21 cellular contexts compared by ENCODE assay signal in the genomic region with DNA sequence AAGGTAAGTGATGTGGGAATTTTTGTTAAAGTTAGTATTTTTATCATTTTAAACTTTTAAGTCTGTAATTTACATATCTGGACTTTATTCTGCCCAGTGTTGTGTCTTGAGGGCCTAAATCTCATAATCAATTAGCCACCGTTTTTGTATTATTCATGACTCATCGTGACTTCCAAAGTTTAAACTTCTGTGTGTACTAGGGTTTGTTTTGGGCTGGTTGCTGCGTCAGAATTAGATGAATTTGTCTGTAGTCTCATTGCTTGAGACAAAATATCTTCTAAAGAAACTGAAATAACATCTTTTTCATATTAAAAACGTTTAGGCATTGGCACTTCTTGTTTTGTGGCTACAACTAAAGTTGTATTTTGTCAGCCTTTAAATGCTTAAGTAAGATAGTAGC. TPM values are rescaled to one million over a fixed set of nuclear protein-coding genes. Genes with fewer than 3 reads are reported as not detected.
DNase-seq lines count a peak whose midpoint lies in the region; ATAC-seq, FAIRE-seq and TF ChIP-seq lines count a peak whose summit lies in the region.
"Had no signal": no experiment of that assay in that cellular context is flagged by ENCODE, and none has a peak within 500 bp of the region (broad histone marks: within the 10 kb centered on the region; RNA-seq: fewer than 3 reads in every experiment).

No MANE protein-coding gene starts in this region.

- BruUV-seq in K562 (replicated peaks; lab: Mats Ljungman, UMichigan) (no TSS peak), mammary epithelial cell (replicated peaks; lab: Mats Ljungman, UMichigan) (no TSS peak)

- TF ChIP-seq RAD21 in K562 (CRISPR knock-in tag; conservative IDR thresholded peaks at IDR 0.05 in 1 of 2, IDR thresholded peaks at IDR 0.05 in 1 of 2) = no peak

- H3K4me3 ChIP-seq in AG10803 (ENCODE audit: low read length) (no peak overlapping the region), K562 (no peak overlapping the region), upper lobe of right lung (no peak overlapping the region), mammary epithelial cell (replicated peaks in 1 of 3; ENCODE audit: insufficient read depth in 1 of 3, low read depth in 2 of 3, low read length in 3 of 3) (no peak overlapping the region)
- H3K4me3 ChIP-seq: BLaER1 treated with 17β-estradiol and CSF1 and Interleukin-3, amounts not matched to agents 10 nM and 100 nM; GM23338 had no signal

- H3K4me1 ChIP-seq in K562 (replicated peaks in 1 of 2; ENCODE audit: control insufficient read depth in 2 of 2, insufficient read depth in 2 of 2, low read length in 2 of 2) (peaks cover 0 to 5% of the 10 kb centered on the region in 2 experiments; a peak in 1 of 5 replicates), upper lobe of right lung (peaks cover 10% of the 10 kb centered on the region), mammary epithelial cell (ENCODE audit: insufficient read depth, low read length) (no peaks in the 10 kb centered on the region)

- H3K9me3 Mint-ChIP-seq in HFFc6 (no peaks in the 10 kb centered on the region), chondrocyte (ENCODE audit: low read depth) (no peaks in the 10 kb centered on the region)
- H3K9me3 Mint-ChIP-seq in CD4-positive, alpha-beta T cell = peaks cover 13% of the 10 kb centered on the region
- H3K9me3 Mint-ChIP-seq: GM23338 had no signal

- TF ChIP-seq POLR2A in K562 (conservative IDR thresholded peaks at IDR 0.05) = no peak

- POLR2A ChIA-PET in K562 (lab: Yijun Ruan, JAX) = interaction anchor here (0.6 to 1.4 kb wide), 5 partner anchors 10 to 638 kb away, joined by 3 to 5 read pairs (median 4); no protein-coding TSS in a partner anchor
- POLR2A ChIA-PET in CD4-positive, alpha-beta T cell (lab: Charles Lee) = no interaction called here

- H3K27me3 ChIP-seq in K562 (ENCODE audit: control insufficient read depth in 2 of 2, insufficient read depth in 2 of 2, low read length in 2 of 2) (no peaks in the 10 kb centered on the region), upper lobe of right lung (no peaks in the 10 kb centered on the region), mammary epithelial cell (ENCODE audit: insufficient read depth, low read length) (no peaks in the 10 kb centered on the region)
- no peaks in the 10 kb centered on the region for H3K27me3 ChIP-seq in CD4-positive, alpha-beta T cell (ENCODE audit: control insufficient read depth, insufficient read depth, low read length)
- H3K27me3 ChIP-seq: BLaER1 treated with 17β-estradiol and CSF1 and Interleukin-3, amounts not matched to agents 10 nM and 100 nM had no signal

- H3K4me2 ChIP-seq in K562 (ENCODE audit: insufficient read depth, low read length) = no peak overlapping the region
- no peak overlapping the region for H3K4me2 ChIP-seq in mammary epithelial cell (ENCODE audit: insufficient read depth, low read depth, low read length)
- H3K4me2 ChIP-seq: BLaER1 treated with 17β-estradiol and CSF1 and Interleukin-3, amounts not matched to agents 10 nM and 100 nM; GM23338 had no signal

- no peak overlapping the region for H3K27ac ChIP-seq in K562 (ENCODE audit: extremely low read depth, low read depth, low read length)
- H3K27ac ChIP-seq in CD4-positive, alpha-beta T cell (ENCODE audit: low read depth, low read length) = no peak overlapping the region
- no peak overlapping the region for H3K27ac ChIP-seq in upper lobe of right lung
- no peak overlapping the region for H3K27ac ChIP-seq in mammary epithelial cell (ENCODE audit: insufficient read depth, low read depth, low read length)
- H3K27ac ChIP-seq: BLaER1 treated with 17β-estradiol and CSF1 and Interleukin-3, amounts not matched to agents 10 nM and 100 nM had no signal

- H3K27me3 Mint-ChIP-seq in HFFc6 (ENCODE audit: insufficient read depth) (no peaks in the 10 kb centered on the region), chondrocyte (ENCODE audit: low read depth) (no peaks in the 10 kb centered on the region)
- no peaks in the 10 kb centered on the region for H3K27me3 Mint-ChIP-seq in CD4-positive, alpha-beta T cell
- H3K27me3 Mint-ChIP-seq: CD8-positive, alpha-beta memory T cell had no signal

- H3K79me2 ChIP-seq in K562 (ENCODE audit: control insufficient read depth, insufficient read depth, low read length) (peaks cover 92% of the 10 kb centered on the region), mammary epithelial cell (ENCODE audit: insufficient read depth, low read length) (peaks cover 99% of the 10 kb centered on the region)

- in situ Hi-C loops in K562 (cut with MboI) (no loop called here), mammary epithelial cell (cut with MboI; ENCODE audit: low sequenced_read_pairs in 2 of 2) (no loop called here)

- peaks cover 59% of the 10 kb centered on the region for H3K4me1 Mint-ChIP-seq in HFFc6 (ENCODE audit: low read depth)
- peaks cover 73% of the 10 kb centered on the region for H3K4me1 Mint-ChIP-seq in CD4-positive, alpha-beta T cell (ENCODE audit: low read depth)
- H3K4me1 Mint-ChIP-seq in chondrocyte (ENCODE audit: low read depth) = peaks cover 40% of the 10 kb centered on the region

- H3K9me3 ChIP-seq in K562 (replicated peaks; ENCODE audit: control insufficient read depth, insufficient read depth, low read depth, low read length) (no peaks in the 10 kb centered on the region), upper lobe of right lung (no peaks in the 10 kb centered on the region), mammary epithelial cell (replicated peaks; ENCODE audit: insufficient read depth, low read length) (no peaks in the 10 kb centered on the region)
- H3K9me3 ChIP-seq in CD4-positive, alpha-beta T cell (ENCODE audit: control insufficient read depth, low read length) = no peaks in the 10 kb centered on the region

- 37% methylated on average over 4 of the region's 4 CpGs for WGBS in K562 (ENCODE audit: insufficient coverage, low coverage, missing lambda C conversion rate)
- WGBS in mammary epithelial cell (ENCODE audit: low coverage, missing lambda C conversion rate) = 68% methylated on average over 4 of the region's 4 CpGs

- no peak overlapping the region for H3K4me3 Mint-ChIP-seq in HFFc6
- H3K4me3 Mint-ChIP-seq in CD4-positive, alpha-beta T cell = no peak overlapping the region
- H3K4me3 Mint-ChIP-seq in chondrocyte (ENCODE audit: unreplicated experiment) = no peak overlapping the region
- H3K4me3 Mint-ChIP-seq: GM23338 had no signal

- intact Hi-C loops in K562 (cut with micrococcal nuclease) (no loop called here), upper lobe of right lung (cut with DNase I) (no loop called here), mammary epithelial cell (cut with micrococcal nuclease) (no loop called here)
- intact Hi-C loops in CD4-positive, alpha-beta T cell (cut with DNase I, micrococcal nuclease) = no loop called here

- TF ChIP-seq EP300 in K562 (IDR thresholded peaks at IDR 0.05; ENCODE audit: low read length) = no peak

- no peak for ATAC-seq in K562
- no peak for ATAC-seq in CD4-positive, alpha-beta T cell (ENCODE audit: poor library complexity)
- ATAC-seq in upper lobe of right lung = no peak
- ATAC-seq: GM23338, HCT116 had no signal

- H2AFZ ChIP-seq in K562 (ENCODE audit: low read depth, low read length) (no peak overlapping the region), mammary epithelial cell (ENCODE audit: low read depth, low read length) (no peak overlapping the region)
- H2AFZ ChIP-seq: GM23338 had no signal

- H3K9ac ChIP-seq in K562 (ENCODE audit: insufficient read depth in 1 of 2, low read depth in 2 of 2, low read length in 2 of 2) (no peak overlapping the region), mammary epithelial cell (ENCODE audit: insufficient read depth, low read length) (no peak overlapping the region)
- H3K9ac ChIP-seq: BLaER1 treated with 17β-estradiol and CSF1 and Interleukin-3, amounts not matched to agents 10 nM and 100 nM had no signal

- peaks cover 2% of the 10 kb centered on the region for H3K9me1 ChIP-seq in K562 (ENCODE audit: control insufficient read depth, insufficient read depth, low read length)

- peak; percentile 67 for DNase-seq in AG10803 (ENCODE audit: low read depth)
- peak; percentile 51 for DNase-seq in HFFc6
- no peak for DNase-seq in K562 (ENCODE audit: extremely low read depth in 1 of 4, low spot score in 3 of 4)
- DNase-seq in iris pigment epithelial cell (ENCODE audit: low read depth) = peak; percentile 34
- DNase-seq in CD4-positive, alpha-beta T cell = no peak
- DNase-seq in chondrocyte (ENCODE audit: low spot score) = no peak
- no peak for DNase-seq in upper lobe of right lung
- no peak for DNase-seq in mammary epithelial cell
- DNase-seq: CD8-positive, alpha-beta memory T cell; DMS79; KG1; MV-4-11; NCI-H1694 treated with DMSO at 0.1 percent for 48 hours; NCI-H510A treated with DMSO at 0.1 percent for 48 hours; NCI-H774; SHP77 treated with DMSO at 0.1 percent for 48 hours had no signal

- no peaks in the 10 kb centered on the region for H3K36me3 ChIP-seq in K562 (ENCODE audit: control insufficient read depth, insufficient read depth, low read length)
- no peaks in the 10 kb centered on the region for H3K36me3 ChIP-seq in upper lobe of right lung
- H3K36me3 ChIP-seq in mammary epithelial cell (ENCODE audit: insufficient read depth, low read length) = no peaks in the 10 kb centered on the region

- no peak for FAIRE-seq in K562 (lab: Jason Lieb, UNC)
- FAIRE-seq: A204.1, G401.6 had no signal

- H3K27ac Mint-ChIP-seq in HFFc6 (peak overlapping the region; percentile 64; the same call in 1 of the 2 replicates), chondrocyte (ENCODE audit: unreplicated experiment) (no peak overlapping the region)
- H3K27ac Mint-ChIP-seq in CD4-positive, alpha-beta T cell = no peak overlapping the region

- dilution Hi-C loops in mammary epithelial cell (cut with HindIII; ENCODE audit: low sequenced_read_pairs) = no loop called here

- no peaks in the 10 kb centered on the region for H3K36me3 Mint-ChIP-seq in HFFc6 (ENCODE audit: low read depth)
- H3K36me3 Mint-ChIP-seq in CD4-positive, alpha-beta T cell (ENCODE audit: low read depth) = peaks cover 26% of the 10 kb centered on the region
- H3K36me3 Mint-ChIP-seq in chondrocyte (ENCODE audit: low read depth) = no peaks in the 10 kb centered on the region

- CTCF ChIA-PET in K562 (lab: Yijun Ruan, JAX; ENCODE audit: low intra/inter-chr PET ratio) = no interaction called here
- CTCF ChIA-PET in CD4-positive, alpha-beta T cell (lab: Charles Lee) = no interaction called here
- CTCF ChIA-PET in mammary epithelial cell (lab: Charles Lee; ENCODE audit: low non-redundant PET) = interaction anchor here (0.5 kb wide), 1 partner anchor 213 kb away, joined by 3 read pairs; no protein-coding TSS in a partner anchor

- no peak for TF ChIP-seq CTCF in AG10803 (conservative IDR thresholded peaks at IDR 0.05; ENCODE audit: low read length)
- TF ChIP-seq CTCF in HFFc6 (IDR thresholded peaks at IDR 0.05) = no peak
- TF ChIP-seq CTCF in K562 (IDR thresholded peaks at IDR 0.05 in 2 of 3, conservative IDR thresholded peaks at IDR 0.05 in 1 of 3; ENCODE audit: insufficient read depth in 2 of 3, low read depth in 1 of 3, low read length in 3 of 3) = no peak
- no peak for TF ChIP-seq CTCF in CD4-positive, alpha-beta T cell (IDR thresholded peaks at IDR 0.05)
- no peak for TF ChIP-seq CTCF in chondrocyte (IDR thresholded peaks at IDR 0.05)
- TF ChIP-seq CTCF in upper lobe of right lung (IDR thresholded peaks at IDR 0.05) = no peak
- no peak for TF ChIP-seq CTCF in mammary epithelial cell (conservative IDR thresholded peaks at IDR 0.05 in 1 of 2, IDR thresholded peaks at IDR 0.05 in 1 of 2; ENCODE audit: extremely low read depth in 1 of 2, insufficient read depth in 1 of 2, low read depth in 1 of 2, low read length in 2 of 2)

- peaks cover 18% of the 10 kb centered on the region for H4K20me1 ChIP-seq in K562 (replicated peaks; ENCODE audit: control insufficient read depth, insufficient read depth, low read length)
- H4K20me1 ChIP-seq in mammary epithelial cell (ENCODE audit: insufficient read depth, low read length) = no peaks in the 10 kb centered on the region

RNA-seq across cellular contexts. Expression of gene CDYL, which starts 41.3 kb away (rescaled TPM):
- total RNA-seq in HFFc6 (2021; fragmentation: NEBNext Ultra II Directional; extraction: Animal tissue kit (Norgen Biotek cat#: 25700)) = 10 to 100 TPM; 28.4 to 34.8 (median 33.8) TPM
- 97.4 and 107 TPM in 2 replicates for total RNA-seq in K562 (2011; cell fraction: chromatin; rRNA removed; ENCODE audit: low replicate concordance)
- 24.0 and 27.2 TPM in 2 replicates for total RNA-seq in K562 (2011; cell fraction: nucleolus; rRNA removed)
- total RNA-seq in K562 (2011; cell fraction: nucleoplasm; rRNA removed) = 47.5 and 53.3 TPM in 2 replicates
- 28.2 and 29.1 TPM in 2 replicates for total RNA-seq in K562 (2014; rRNA removed)
- 40.8 and 49.6 TPM in 2 replicates for total RNA-seq in K562 (2014; rRNA removed; fragmentation: Illumina TruSeq; extraction: Trizol)
- 40.1 and 43.3 TPM in 2 replicates for total RNA-seq in K562 (2015; rRNA removed; fragmentation: Illumina TruSeq; extraction: Trizol)
- total RNA-seq in K562 (2021) = 42.3 and 44.8 TPM in 2 replicates
- polyA plus RNA-seq in K562 (2011; rRNA removed) = 45.2 and 45.8 TPM in 2 replicates
- polyA plus RNA-seq in K562 (2011; cell fraction: cytosol; rRNA removed) = 17.9 and 27.1 TPM in 2 replicates
- polyA plus RNA-seq in K562 (2011; cell fraction: nucleus; rRNA removed) = 32.7 and 41.9 TPM in 2 replicates
- polyA plus RNA-seq in K562 (2012) = 19.0 and 20.5 TPM in 2 replicates
- polyA plus RNA-seq in K562 (2014; fragmentation: Illumina TruSeq; extraction: Trizol) = 39.0 and 42.1 TPM in 2 replicates
- polyA plus RNA-seq in K562 (2014; fragmentation: Nextera tagmentation; extraction: Ambion mirVana) = 1 to 10 TPM; 8.1 to 8.9 TPM
- polyA plus RNA-seq in K562 (2014; rRNA removed) = 21.9 and 23.0 TPM in 2 replicates
- 137 and 190 TPM in 2 replicates for polyA minus RNA-seq in K562 (2011; rRNA and poly(A)+ RNA removed)
- polyA minus RNA-seq in K562 (2011; cell fraction: cytosol; rRNA and poly(A)+ RNA removed) = 45.0 and 56.9 TPM in 2 replicates
- polyA minus RNA-seq in K562 (2011; cell fraction: nucleus; rRNA and poly(A)+ RNA removed) = 19.1 and 40.3 TPM in 2 replicates
- total RNA-seq in CD4-positive, alpha-beta T cell = 10 to 100 TPM; 23.8 to 23.9 TPM
- 40.7 to 63.7 TPM (median 60.9 TPM) in 3 replicates for total RNA-seq in chondrocyte
- total RNA-seq in upper lobe of right lung = 40.8 TPM
- 10 to 100 TPM; 47.7 to 49.7 TPM for total RNA-seq in mammary epithelial cell
- 19.6 TPM for polyA plus RNA-seq in mammary epithelial cell
- polyA minus RNA-seq in mammary epithelial cell = 64.8 TPM

Comparison
In these comparisons a context has a peak if more than half of its experiments do, and no peak if none do; other contexts are left out.
1. DNase-seq: peak in AG10803 (single experiment), HFFc6 (single experiment) and iris pigment epithelial cell (single experiment); none in K562 (0 of 4), CD4-positive, alpha-beta T cell (0 of 10), chondrocyte (single experiment), upper lobe of right lung (single experiment) and mammary epithelial cell (single experiment).